Comparison of ENCODE assay signal across 1 cellular context in genomic region chr20:23048283-23049200, GRCh38.
TF ChIP-seq lines count a peak whose summit lies in the region.

No MANE protein-coding gene starts in this region.

TF ChIP-seq in HEK293, 187 proteins besides CTCF, POLR2A, EP300 and RAD21 (continued from another document and continues in another):
- TF ChIP-seq, protein P1, sequence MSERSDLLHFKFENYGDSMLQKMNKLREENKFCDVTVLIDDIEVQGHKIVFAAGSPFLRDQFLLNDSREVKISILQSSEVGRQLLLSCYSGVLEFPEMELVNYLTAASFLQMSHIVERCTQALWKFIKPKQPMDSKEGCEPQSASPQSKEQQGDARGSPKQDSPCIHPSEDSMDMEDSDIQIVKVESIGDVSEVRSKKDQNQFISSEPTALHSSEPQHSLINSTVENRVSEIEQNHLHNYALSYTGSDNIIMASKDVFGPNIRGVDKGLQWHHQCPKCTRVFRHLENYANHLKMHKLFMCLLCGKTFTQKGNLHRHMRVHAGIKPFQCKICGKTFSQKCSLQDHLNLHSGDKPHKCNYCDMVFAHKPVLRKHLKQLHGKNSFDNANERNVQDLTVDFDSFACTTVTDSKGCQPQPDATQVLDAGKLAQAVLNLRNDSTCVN (tag by site-specific recombination; optimal IDR thresholded peaks at IDR 0.05): peak; percentile 20
- TF ChIP-seq ZNF416 (tag by site-specific recombination; IDR thresholded peaks at IDR 0.05) (no peak), KLF10 (tag by site-specific recombination; IDR thresholded peaks at IDR 0.05) (no peak), ZNF629 (tag by site-specific recombination; IDR thresholded peaks at IDR 0.05) (no peak), AEBP2 (tag by site-specific recombination; IDR thresholded peaks at IDR 0.05; ENCODE audit: borderline replicate concordance) (no peak), PATZ1 (tag by site-specific recombination; IDR thresholded peaks at IDR 0.05) (no peak), ZNF311 (tag by site-specific recombination; IDR thresholded peaks at IDR 0.05; ENCODE audit: borderline replicate concordance) (no peak), ZNF211 (tag by site-specific recombination; IDR thresholded peaks at IDR 0.05; ENCODE audit: low read depth) (no peak), ZNF114 (tag by site-specific recombination; IDR thresholded peaks at IDR 0.05) (no peak), ZSCAN4 (tag by site-specific recombination; IDR thresholded peaks at IDR 0.05) (no peak), ZNF48 (tag by site-specific recombination; IDR thresholded peaks at IDR 0.05) (no peak), ZNF223 (tag by site-specific recombination; IDR thresholded peaks at IDR 0.05) (no peak), ZNF626 (tag by site-specific recombination; IDR thresholded peaks at IDR 0.05) (no peak), ZNF366 (tag by site-specific recombination; conservative IDR thresholded peaks at IDR 0.05) (no peak), ZNF221 (tag by site-specific recombination; IDR thresholded peaks at IDR 0.05; ENCODE audit: borderline replicate concordance) (no peak), RBAK (tag by site-specific recombination; IDR thresholded peaks at IDR 0.05) (no peak), ZNF555 (tag by site-specific recombination; conservative IDR thresholded peaks at IDR 0.05) (no peak), GLI4 (tag by site-specific recombination; IDR thresholded peaks at IDR 0.05) (no peak), ZNF488 (tag by site-specific recombination; IDR thresholded peaks at IDR 0.05) (no peak), ZSCAN23 (tag by site-specific recombination; IDR thresholded peaks at IDR 0.05) (no peak), ZNF133 (tag by site-specific recombination; IDR thresholded peaks at IDR 0.05) (no peak), ZNF837 (tag by site-specific recombination; IDR thresholded peaks at IDR 0.05) (no peak), ZNF18 (tag by site-specific recombination; IDR thresholded peaks at IDR 0.05) (no peak), ZNF571 (tag by site-specific recombination; IDR thresholded peaks at IDR 0.05) (no peak), ZNF426 (tag by site-specific recombination; IDR thresholded peaks at IDR 0.05) (no peak), ZNF335 (tag by site-specific recombination; conservative IDR thresholded peaks at IDR 0.05) (no peak), ZBTB7A (tag by site-specific recombination; IDR thresholded peaks at IDR 0.05; ENCODE audit: low read depth) (no peak), ZNF785 (tag by site-specific recombination; IDR thresholded peaks at IDR 0.05) (0 out of 2 replicates have a peak, but pooled peaks have one; percentile 27), ZNF266 (tag by site-specific recombination; IDR thresholded peaks at IDR 0.05; ENCODE audit: low read depth) (no peak), ZBTB8A (tag by site-specific recombination; IDR thresholded peaks at IDR 0.05) (peak; percentile 69), ZNF140 (tag by site-specific recombination; IDR thresholded peaks at IDR 0.05) (no peak), GFI1B (tag by site-specific recombination; IDR thresholded peaks at IDR 0.05) (no peak), ZNF112 (tag by site-specific recombination; IDR thresholded peaks at IDR 0.05) (no peak), ZNF292 (tag by site-specific recombination; IDR thresholded peaks at IDR 0.05; ENCODE audit: borderline replicate concordance, low read depth) (no peak), ZNF174 (tag by site-specific recombination; IDR thresholded peaks at IDR 0.05) (no peak), ZNF600 (tag by site-specific recombination; IDR thresholded peaks at IDR 0.05) (peak; percentile 26; the same call in 1 of the 2 replicates), SCRT1 (tag by site-specific recombination; IDR thresholded peaks at IDR 0.05; ENCODE audit: borderline replicate concordance) (no peak)
- TF ChIP-seq, protein P2, sequence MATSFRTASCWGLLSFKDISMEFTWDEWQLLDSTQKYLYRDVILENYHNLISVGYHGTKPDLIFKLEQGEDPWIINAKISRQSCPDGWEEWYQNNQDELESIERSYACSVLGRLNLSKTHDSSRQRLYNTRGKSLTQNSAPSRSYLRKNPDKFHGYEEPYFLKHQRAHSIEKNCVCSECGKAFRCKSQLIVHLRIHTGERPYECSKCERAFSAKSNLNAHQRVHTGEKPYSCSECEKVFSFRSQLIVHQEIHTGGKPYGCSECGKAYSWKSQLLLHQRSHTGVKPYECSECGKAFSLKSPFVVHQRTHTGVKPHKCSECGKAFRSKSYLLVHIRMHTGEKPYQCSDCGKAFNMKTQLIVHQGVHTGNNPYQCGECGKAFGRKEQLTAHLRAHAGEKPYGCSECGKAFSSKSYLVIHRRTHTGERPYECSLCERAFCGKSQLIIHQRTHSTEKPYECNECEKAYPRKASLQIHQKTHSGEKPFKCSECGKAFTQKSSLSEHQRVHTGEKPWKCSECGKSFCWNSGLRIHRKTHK (tag by site-specific recombination; IDR thresholded peaks at IDR 0.05): no peak
- TF ChIP-seq, protein P3, sequence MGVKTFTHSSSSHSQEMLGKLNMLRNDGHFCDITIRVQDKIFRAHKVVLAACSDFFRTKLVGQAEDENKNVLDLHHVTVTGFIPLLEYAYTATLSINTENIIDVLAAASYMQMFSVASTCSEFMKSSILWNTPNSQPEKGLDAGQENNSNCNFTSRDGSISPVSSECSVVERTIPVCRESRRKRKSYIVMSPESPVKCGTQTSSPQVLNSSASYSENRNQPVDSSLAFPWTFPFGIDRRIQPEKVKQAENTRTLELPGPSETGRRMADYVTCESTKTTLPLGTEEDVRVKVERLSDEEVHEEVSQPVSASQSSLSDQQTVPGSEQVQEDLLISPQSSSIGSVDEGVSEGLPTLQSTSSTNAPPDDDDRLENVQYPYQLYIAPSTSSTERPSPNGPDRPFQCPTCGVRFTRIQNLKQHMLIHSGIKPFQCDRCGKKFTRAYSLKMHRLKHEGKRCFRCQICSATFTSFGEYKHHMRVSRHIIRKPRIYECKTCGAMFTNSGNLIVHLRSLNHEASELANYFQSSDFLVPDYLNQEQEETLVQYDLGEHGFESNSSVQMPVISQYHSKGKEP (tag by site-specific recombination; IDR thresholded peaks at IDR 0.05): peak; percentile 48; the same call in 1 of the 2 replicates
- TF ChIP-seq, protein P4, sequence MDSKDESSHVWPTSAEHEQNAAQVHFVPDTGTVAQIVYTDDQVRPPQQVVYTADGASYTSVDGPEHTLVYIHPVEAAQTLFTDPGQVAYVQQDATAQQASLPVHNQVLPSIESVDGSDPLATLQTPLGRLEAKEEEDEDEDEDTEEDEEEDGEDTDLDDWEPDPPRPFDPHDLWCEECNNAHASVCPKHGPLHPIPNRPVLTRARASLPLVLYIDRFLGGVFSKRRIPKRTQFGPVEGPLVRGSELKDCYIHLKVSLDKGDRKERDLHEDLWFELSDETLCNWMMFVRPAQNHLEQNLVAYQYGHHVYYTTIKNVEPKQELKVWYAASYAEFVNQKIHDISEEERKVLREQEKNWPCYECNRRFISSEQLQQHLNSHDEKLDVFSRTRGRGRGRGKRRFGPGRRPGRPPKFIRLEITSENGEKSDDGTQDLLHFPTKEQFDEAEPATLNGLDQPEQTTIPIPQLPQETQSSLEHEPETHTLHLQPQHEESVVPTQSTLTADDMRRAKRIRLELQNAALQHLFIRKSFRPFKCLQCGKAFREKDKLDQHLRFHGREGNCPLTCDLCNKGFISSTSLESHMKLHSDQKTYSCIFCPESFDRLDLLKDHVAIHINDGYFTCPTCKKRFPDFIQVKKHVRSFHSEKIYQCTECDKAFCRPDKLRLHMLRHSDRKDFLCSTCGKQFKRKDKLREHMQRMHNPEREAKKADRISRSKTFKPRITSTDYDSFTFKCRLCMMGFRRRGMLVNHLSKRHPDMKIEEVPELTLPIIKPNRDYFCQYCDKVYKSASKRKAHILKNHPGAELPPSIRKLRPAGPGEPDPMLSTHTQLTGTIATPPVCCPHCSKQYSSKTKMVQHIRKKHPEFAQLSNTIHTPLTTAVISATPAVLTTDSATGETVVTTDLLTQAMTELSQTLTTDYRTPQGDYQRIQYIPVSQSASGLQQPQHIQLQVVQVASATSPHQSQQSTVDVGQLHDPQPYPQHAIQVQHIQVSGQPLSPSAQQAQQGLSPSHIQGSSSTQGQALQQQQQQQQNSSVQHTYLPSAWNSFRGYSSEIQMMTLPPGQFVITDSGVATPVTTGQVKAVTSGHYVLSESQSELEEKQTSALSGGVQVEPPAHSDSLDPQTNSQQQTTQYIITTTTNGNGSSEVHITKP (tag by site-specific recombination; IDR thresholded peaks at IDR 0.05): 0 out of 2 replicates have a peak, but pooled peaks have one; percentile 22
- TF ChIP-seq, protein P5, sequence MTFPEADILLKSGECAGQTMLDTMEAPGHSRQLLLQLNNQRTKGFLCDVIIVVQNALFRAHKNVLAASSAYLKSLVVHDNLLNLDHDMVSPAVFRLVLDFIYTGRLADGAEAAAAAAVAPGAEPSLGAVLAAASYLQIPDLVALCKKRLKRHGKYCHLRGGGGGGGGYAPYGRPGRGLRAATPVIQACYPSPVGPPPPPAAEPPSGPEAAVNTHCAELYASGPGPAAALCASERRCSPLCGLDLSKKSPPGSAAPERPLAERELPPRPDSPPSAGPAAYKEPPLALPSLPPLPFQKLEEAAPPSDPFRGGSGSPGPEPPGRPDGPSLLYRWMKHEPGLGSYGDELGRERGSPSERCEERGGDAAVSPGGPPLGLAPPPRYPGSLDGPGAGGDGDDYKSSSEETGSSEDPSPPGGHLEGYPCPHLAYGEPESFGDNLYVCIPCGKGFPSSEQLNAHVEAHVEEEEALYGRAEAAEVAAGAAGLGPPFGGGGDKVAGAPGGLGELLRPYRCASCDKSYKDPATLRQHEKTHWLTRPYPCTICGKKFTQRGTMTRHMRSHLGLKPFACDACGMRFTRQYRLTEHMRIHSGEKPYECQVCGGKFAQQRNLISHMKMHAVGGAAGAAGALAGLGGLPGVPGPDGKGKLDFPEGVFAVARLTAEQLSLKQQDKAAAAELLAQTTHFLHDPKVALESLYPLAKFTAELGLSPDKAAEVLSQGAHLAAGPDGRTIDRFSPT (tag by site-specific recombination; IDR thresholded peaks at IDR 0.05): peak; percentile 18; the same call in 1 of the 2 replicates
- TF ChIP-seq, protein P6, sequence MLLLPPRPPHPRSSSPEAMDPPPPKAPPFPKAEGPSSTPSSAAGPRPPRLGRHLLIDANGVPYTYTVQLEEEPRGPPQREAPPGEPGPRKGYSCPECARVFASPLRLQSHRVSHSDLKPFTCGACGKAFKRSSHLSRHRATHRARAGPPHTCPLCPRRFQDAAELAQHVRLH (tag by site-specific recombination; IDR thresholded peaks at IDR 0.05): no peak
- TF ChIP-seq, protein P7, sequence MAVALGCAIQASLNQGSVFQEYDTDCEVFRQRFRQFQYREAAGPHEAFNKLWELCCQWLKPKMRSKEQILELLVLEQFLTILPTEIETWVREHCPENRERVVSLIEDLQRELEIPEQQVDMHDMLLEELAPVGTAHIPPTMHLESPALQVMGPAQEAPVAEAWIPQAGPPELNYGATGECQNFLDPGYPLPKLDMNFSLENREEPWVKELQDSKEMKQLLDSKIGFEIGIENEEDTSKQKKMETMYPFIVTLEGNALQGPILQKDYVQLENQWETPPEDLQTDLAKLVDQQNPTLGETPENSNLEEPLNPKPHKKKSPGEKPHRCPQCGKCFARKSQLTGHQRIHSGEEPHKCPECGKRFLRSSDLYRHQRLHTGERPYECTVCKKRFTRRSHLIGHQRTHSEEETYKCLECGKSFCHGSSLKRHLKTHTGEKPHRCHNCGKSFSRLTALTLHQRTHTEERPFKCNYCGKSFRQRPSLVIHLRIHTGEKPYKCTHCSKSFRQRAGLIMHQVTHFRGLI (tag by site-specific recombination; IDR thresholded peaks at IDR 0.05): 0 out of 2 replicates have a peak, but pooled peaks have one; percentile 12
